In genomic region chr12:60926256-60926655, GRCh38 we compare ENCODE assay signal across 19 cellular contexts.
DNase-seq lines count a peak whose midpoint lies in the region; ATAC-seq and TF ChIP-seq lines count a peak whose summit lies in the region.
"Had no signal": no experiment of that assay in that cellular context is flagged by ENCODE, and none has a peak within 500 bp of the region (broad histone marks: within the 10 kb centered on the region; RNA-seq: fewer than 3 reads in every experiment).

No MANE protein-coding gene starts in this region.

- POLR2A ChIA-PET in A673 (lab: Charles Lee; ENCODE audit: low non-redundant PET) = no interaction called here

- H3K27me3 ChIP-seq in A673 (replicated peaks; ENCODE audit: insufficient read depth, low read depth, low read length, poor library complexity) = no peaks in the 10 kb centered on the region
- H3K27me3 ChIP-seq: BLaER1 had no signal

- BruUV-seq in A673 (replicated peaks; lab: Mats Ljungman, UMichigan) = no TSS peak

- no peaks in the 10 kb centered on the region for H3K36me3 ChIP-seq in A673 (ENCODE audit: insufficient read depth, low read length, poor library complexity, severe bottlenecking)
- H3K36me3 ChIP-seq: BLaER1, HAP-1 had no signal

- ATAC-seq in GM21423 (IDR thresholded peaks at IDR 0.05; ENCODE audit: unreplicated experiment) = no peak
- ATAC-seq: A549 had no signal

- DNase-seq in A673 (ENCODE audit: low spot score) (peak; percentile 1), NCI-H524 treated with DMSO at 0.1 percent for 48 hours (lab: John Stamatoyannopoulos, UW) (peak; percentile 28), SK-N-DZ (ENCODE audit: low spot score) (peak; percentile 77), retinal pigment epithelial cell (ENCODE audit: low read depth) (peak; percentile 85), COLO668 (lab: John Stamatoyannopoulos, UW; ENCODE audit: unreplicated experiment) (no peak), NCI-H510A (lab: John Stamatoyannopoulos, UW) (no peak)
- DNase-seq: Calu3; CD4-positive, alpha-beta memory T cell; DMS 273 treated with DMSO at 0.1 percent for 48 hours; DMS53; DND-41; EL; GM23248 had no signal

- H3K9me3 ChIP-seq in A673 (ENCODE audit: low read depth, low read length, poor library complexity, severe bottlenecking) = no peaks in the 10 kb centered on the region
- H3K9me3 ChIP-seq: A549, BLaER1, HAP-1 had no signal

- CTCF ChIA-PET in A673 (lab: Charles Lee) = no interaction called here

- H3K4me3 ChIP-seq in A673 (ENCODE audit: low read depth, low read length, poor library complexity, severe bottlenecking) (no peak overlapping the region), retinal pigment epithelial cell (ENCODE audit: low read length) (no peak overlapping the region)
- H3K4me3 ChIP-seq: A549, BLaER1, GM12878, GM23248, HAP-1 had no signal

- intact Hi-C loops in A673 (cut with micrococcal nuclease; ENCODE audit: unreplicated experiment) = no loop called here

- H3K4me1 ChIP-seq in A673 (ENCODE audit: insufficient read depth, low read length, poor library complexity, severe bottlenecking) = no peaks in the 10 kb centered on the region
- H3K4me1 ChIP-seq: A549, BLaER1, HAP-1 had no signal

- TF ChIP-seq CTCF in A673 (conservative IDR thresholded peaks at IDR 0.05; ENCODE audit: low read depth, low read length) = no peak
- no peak for TF ChIP-seq CTCF in retinal pigment epithelial cell (conservative IDR thresholded peaks at IDR 0.05; ENCODE audit: low read depth, low read length)

- H3K27ac ChIP-seq in A673 (ENCODE audit: low read depth, low read length, poor library complexity, severe bottlenecking) = no peak overlapping the region
- H3K27ac ChIP-seq: 22Rv1, A549, BLaER1, GM23248 had no signal

Comparison
In these comparisons a context has a peak if more than half of its experiments do, and no peak if none do; other contexts are left out.
1. DNase-seq: peak in A673 (single experiment), NCI-H524 treated with DMSO at 0.1 percent for 48 hours (single experiment), SK-N-DZ (single experiment) and retinal pigment epithelial cell (single experiment); none in COLO668 (single experiment) and NCI-H510A (single experiment).